18 cellular contexts compared by ENCODE assay signal in genomic region chr20:15831201-15831600, GRCh38.
A peak's percentile ranks its signal among the peaks of the same experiment; 100 is the strongest.
DNase-seq lines count a peak whose midpoint lies in the region; ATAC-seq, FAIRE-seq and TF ChIP-seq lines count a peak whose summit lies in the region.
"Had no signal": no experiment of that assay in that cellular context is flagged by ENCODE, and none has a peak within 500 bp of the region (broad histone marks: within the 10 kb centered on the region; RNA-seq: fewer than 3 reads in every experiment).

No MANE protein-coding gene starts in this region.

- FAIRE-seq in bronchial epithelial cell (lab: Jason Lieb, UNC) = peak; percentile 93
- FAIRE-seq: GM12878, GM18507, H1 had no signal

- intact Hi-C loops in PC-3 (cut with micrococcal nuclease) = no loop called here

- no peaks in the 10 kb centered on the region for H3K9me3 ChIP-seq in PC-3 (ENCODE audit: low read length)
- no peaks in the 10 kb centered on the region for H3K9me3 ChIP-seq in smooth muscle cell (replicated peaks; ENCODE audit: low read depth)
- H3K9me3 ChIP-seq: A549, BE2C had no signal

- TF ChIP-seq CTCF in PC-3 (conservative IDR thresholded peaks at IDR 0.05; ENCODE audit: low read depth, low read length) (no peak), bronchial epithelial cell (IDR thresholded peaks at IDR 0.05; ENCODE audit: insufficient read depth, low read length, severe bottlenecking) (no peak), smooth muscle cell (IDR thresholded peaks at IDR 0.05; ENCODE audit: borderline replicate concordance, insufficient read depth, poor library complexity, severe bottlenecking) (no peak)

- CTCF ChIA-PET in PC-3 (lab: Charles Lee) = no interaction called here

- H2AFZ ChIP-seq in PC-3 (ENCODE audit: low read length) (no peak overlapping the region), smooth muscle cell (ENCODE audit: low read depth) (no peak overlapping the region)

- H3F3A ChIP-seq in PC-3 (ENCODE audit: low read length, unreplicated experiment) = no peaks in the 10 kb centered on the region
- H3F3A ChIP-seq in smooth muscle cell (ENCODE audit: low read depth) = no peaks in the 10 kb centered on the region

- peak; percentile 93 for DNase-seq in PC-3
- DNase-seq in bronchial epithelial cell (ENCODE audit: low read depth) = peak; percentile 88
- DNase-seq in islet precursor cell = peak; percentile 64
- peak; percentile 17 for DNase-seq in renal cortical epithelial cell (ENCODE audit: low read depth)
- no peak for DNase-seq in dermis blood vessel endothelial cell
- no peak for DNase-seq in smooth muscle cell (lab: John Stamatoyannopoulos, UW; ENCODE audit: unreplicated experiment)
- no peak for DNase-seq in SW480 (ENCODE audit: low spot score)
- DNase-seq: BE2C; CD4-positive, alpha-beta memory T cell; DMS79 had no signal

- ATAC-seq in PC-3 = peak; percentile 88
- ATAC-seq in GM19467 (IDR thresholded peaks at IDR 0.05; ENCODE audit: unreplicated experiment) = no peak
- ATAC-seq: A549, GM12878, HCT116 had no signal

- H3K4me1 ChIP-seq in PC-3 (ENCODE audit: insufficient read depth, low read length) = peaks cover 20% of the 10 kb centered on the region
- H3K4me1 ChIP-seq in smooth muscle cell (ENCODE audit: low read depth) = no peaks in the 10 kb centered on the region
- H3K4me1 ChIP-seq: A549 had no signal

- H3K27ac ChIP-seq in PC-3 (ENCODE audit: low read length) = no peak overlapping the region
- no peak overlapping the region for H3K27ac ChIP-seq in smooth muscle cell (ENCODE audit: low read depth)
- H3K27ac ChIP-seq: A549, C4-2B, HL-60 had no signal

- H3K79me2 ChIP-seq in PC-3 (ENCODE audit: low read length) = no peaks in the 10 kb centered on the region
- no peaks in the 10 kb centered on the region for H3K79me2 ChIP-seq in smooth muscle cell (ENCODE audit: low read depth)

- no peaks in the 10 kb centered on the region for H3K36me3 ChIP-seq in PC-3 (ENCODE audit: low read depth, low read length)
- no peaks in the 10 kb centered on the region for H3K36me3 ChIP-seq in bronchial epithelial cell (ENCODE audit: control insufficient read depth, insufficient read depth, low read length)
- H3K36me3 ChIP-seq in smooth muscle cell (ENCODE audit: low read depth) = no peaks in the 10 kb centered on the region
- H3K36me3 ChIP-seq: BE2C had no signal

- BruUV-seq in PC-3 (replicated peaks; lab: Mats Ljungman, UMichigan) = no TSS peak

- POLR2A ChIA-PET in PC-3 (lab: Charles Lee; ENCODE audit: unreplicated experiment) = interaction anchor here (0.6 kb wide), 1 partner anchor 1496 kb away, joined by 3 read pairs; no protein-coding TSS in a partner anchor

- H3K4me3 ChIP-seq in PC-3 (ENCODE audit: low read length) = no peak overlapping the region
- no peak overlapping the region for H3K4me3 ChIP-seq in bronchial epithelial cell (ENCODE audit: low read depth, low read length)
- no peak overlapping the region for H3K4me3 ChIP-seq in smooth muscle cell
- H3K4me3 ChIP-seq: A549, GM12878 had no signal

- H3K9me2 ChIP-seq in PC-3 (replicated peaks; ENCODE audit: low read length) = peaks cover 3% of the 10 kb centered on the region; the same call in 1 of the 2 replicates

- H3K9ac ChIP-seq in PC-3 (ENCODE audit: low read length) (no peak overlapping the region), smooth muscle cell (ENCODE audit: low read depth) (no peak overlapping the region)

- H3K27me3 ChIP-seq in PC-3 (ENCODE audit: low read length) (no peaks in the 10 kb centered on the region), bronchial epithelial cell (ENCODE audit: control insufficient read depth, insufficient read depth, low read length) (no peaks in the 10 kb centered on the region), smooth muscle cell (ENCODE audit: low read depth) (peaks cover 13% of the 10 kb centered on the region)

- H3K4me2 ChIP-seq in PC-3 (ENCODE audit: low read length) (peak overlapping the region; percentile 15; the same call in 1 of the 2 replicates), smooth muscle cell (no peak overlapping the region)
- H3K4me2 ChIP-seq: A549 had no signal

- no peaks in the 10 kb centered on the region for H4K20me1 ChIP-seq in PC-3 (ENCODE audit: low read length)
- H4K20me1 ChIP-seq in smooth muscle cell (ENCODE audit: low read depth) = no peaks in the 10 kb centered on the region

Comparison
In these comparisons a context has a peak if more than half of its experiments do, and no peak if none do; other contexts are left out.
1. DNase-seq: peak in PC-3 (single experiment), bronchial epithelial cell (single experiment), islet precursor cell (single experiment) and renal cortical epithelial cell (single experiment); none in dermis blood vessel endothelial cell (single experiment), smooth muscle cell (single experiment) and SW480 (single experiment).